ENCODE assay signal across 1 cellular context in genomic region chr2:118881490-118882129, GRCh38.
TF ChIP-seq lines count a peak whose summit lies in the region.

No MANE protein-coding gene starts in this region.

TF ChIP-seq in GM12878, 131 proteins besides CTCF, POLR2A, EP300 and RAD21 (continued from another document):
- TF ChIP-seq ZNF687 (IDR thresholded peaks at IDR 0.05) (0 out of 2 replicates have a peak, but pooled peaks have one; percentile 27), BCLAF1 (IDR thresholded peaks at IDR 0.05) (no peak), SMC3 (IDR thresholded peaks at IDR 0.05; ENCODE audit: borderline replicate concordance, low read length) (peak; percentile 61; the same call in 1 of the 2 replicates)
